ENCODE assay signal across 23 cellular contexts in the genomic region with DNA sequence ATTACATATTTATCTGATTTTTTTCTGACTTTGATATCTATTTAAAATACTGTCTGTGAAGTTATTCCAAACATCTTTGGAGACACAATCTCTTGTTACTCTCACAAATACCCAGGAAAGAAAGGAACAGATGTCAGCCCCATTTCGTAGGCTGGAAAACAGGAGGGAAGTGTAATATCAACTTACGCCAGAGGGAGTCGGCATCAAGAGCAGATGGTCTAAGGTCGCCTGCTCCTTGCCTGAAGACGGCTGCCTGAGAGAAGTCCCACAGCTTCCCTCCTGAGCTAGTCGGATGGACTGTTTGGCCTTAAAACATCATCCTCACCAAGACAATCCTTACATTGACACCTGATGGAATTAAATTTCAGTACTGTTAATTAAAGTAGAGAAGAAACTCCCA. TPM values are rescaled to one million over a fixed set of nuclear protein-coding genes. Genes with fewer than 3 reads are reported as not detected.
DNase-seq lines count a peak whose midpoint lies in the region; ATAC-seq lines count a peak whose summit lies in the region.
"Had no signal": no experiment of that assay in that cellular context is flagged by ENCODE, and none has a peak within 500 bp of the region (broad histone marks: within the 10 kb centered on the region; RNA-seq: fewer than 3 reads in every experiment).

No MANE protein-coding gene starts in this region.

- DNase-seq in activated CD4-positive, alpha-beta T cell treated with anti-CD3 and anti-CD28 coated beads, Interleukin-2, amount 10 ng/mL, durations not matched to agents 24 days and 14 days, result no peak
- DNase-seq in activated CD4-positive, alpha-beta T cell treated with anti-CD3 and anti-CD28 coated beads, Interleukin-2, amount 50 U/mL, for 48 hours, result no peak
- DNase-seq in NCI-H1694 (lab: John Stamatoyannopoulos, UW) (peak; percentile 43), AG08396 (ENCODE audit: low spot score) (no peak)
- no peak for DNase-seq in naive thymus-derived CD8-positive, alpha-beta T cell
- DNase-seq: 8988T; activated CD4-positive, alpha-beta memory T cell treated with anti-CD3 and anti-CD28 coated beads for 36 hours; activated effector memory CD4-positive, alpha-beta T cell treated with Interleukin-2 at 50 U/mL for 16 hours; Caco-2; dermis blood vessel endothelial cell; EL; NCI-H1105; nucleus accumbens; OCI-M1; Right ventricle myocardium superior; substantia nigra; SW 1271 had no signal

- peaks cover 17% of the 10 kb centered on the region for H3K4me1 Mint-ChIP-seq in activated CD4-positive, alpha-beta T cell treated with anti-CD3 and anti-CD28 coated beads, Interleukin-2, amount 10 ng/mL, durations not matched to agents 24 days and 14 days
- H3K4me1 Mint-ChIP-seq in activated T-helper 17 cell treated with anti-CD3 and anti-CD28 coated beads, Interleukin-2, amount 50 U/mL, for 72 hours, result peaks cover 11% of the 10 kb centered on the region
- peaks cover 0 to 54% (median 9%) of the 10 kb centered on the region in 4 donors for H3K4me1 Mint-ChIP-seq in naive thymus-derived CD8-positive, alpha-beta T cell

- POLR2A ChIA-PET in naive thymus-derived CD8-positive, alpha-beta T cell (lab: Charles Lee), result no interaction called here

- H3K36me3 Mint-ChIP-seq in activated CD4-positive, alpha-beta T cell treated with anti-CD3 and anti-CD28 coated beads, Interleukin-2, amount 10 ng/mL, durations not matched to agents 24 days and 14 days (ENCODE audit: low read depth), result peaks cover 74% of the 10 kb centered on the region
- peaks cover 82% of the 10 kb centered on the region for H3K36me3 Mint-ChIP-seq in activated T-helper 17 cell treated with anti-CD3 and anti-CD28 coated beads, Interleukin-2, amount 50 U/mL, for 72 hours (ENCODE audit: low read depth)
- peaks cover 4 to 79% (median 20%) of the 10 kb centered on the region in 3 donors for H3K36me3 Mint-ChIP-seq in naive thymus-derived CD8-positive, alpha-beta T cell

- no peak overlapping the region for H3K4me3 Mint-ChIP-seq in activated CD4-positive, alpha-beta T cell treated with anti-CD3 and anti-CD28 coated beads, Interleukin-2, amount 10 ng/mL, durations not matched to agents 24 days and 14 days
- no peak overlapping the region for H3K4me3 Mint-ChIP-seq in activated T-helper 17 cell treated with anti-CD3 and anti-CD28 coated beads, Interleukin-2, amount 50 U/mL, for 72 hours
- peak overlapping the region in 1 of 10 donors; percentile 12 for H3K4me3 Mint-ChIP-seq in naive thymus-derived CD8-positive, alpha-beta T cell
- H3K4me3 Mint-ChIP-seq: activated CD4-positive, alpha-beta memory T cell treated with anti-CD3 and anti-CD28 coated beads for 36 hours had no signal

- ATAC-seq in activated T-helper 17 cell treated with anti-CD3 and anti-CD28 coated beads, Interleukin-2, amount 50 U/mL, for 72 hours (replicated peaks), result no peak
- no peak for ATAC-seq in naive thymus-derived CD8-positive, alpha-beta T cell
- no peak for ATAC-seq in GM21737 (IDR thresholded peaks at IDR 0.05; ENCODE audit: unreplicated experiment)
- no peak for ATAC-seq in HG03457 (IDR thresholded peaks at IDR 0.05; ENCODE audit: unreplicated experiment)

- H3K27me3 Mint-ChIP-seq in activated CD4-positive, alpha-beta T cell treated with anti-CD3 and anti-CD28 coated beads, Interleukin-2, amount 10 ng/mL, durations not matched to agents 24 days and 14 days, result no peaks in the 10 kb centered on the region
- H3K27me3 Mint-ChIP-seq in activated T-helper 17 cell treated with anti-CD3 and anti-CD28 coated beads, Interleukin-2, amount 50 U/mL, for 72 hours, result no peaks in the 10 kb centered on the region
- H3K27me3 Mint-ChIP-seq in naive thymus-derived CD8-positive, alpha-beta T cell, result no peaks in the 10 kb centered on the region
- H3K27me3 Mint-ChIP-seq: activated CD4-positive, alpha-beta memory T cell treated with anti-CD3 and anti-CD28 coated beads for 36 hours had no signal

- H3K27ac Mint-ChIP-seq in activated CD4-positive, alpha-beta T cell treated with anti-CD3 and anti-CD28 coated beads, Interleukin-2, amount 10 ng/mL, durations not matched to agents 24 days and 14 days, result peak overlapping the region; percentile 45
- H3K27ac Mint-ChIP-seq in activated T-helper 17 cell treated with anti-CD3 and anti-CD28 coated beads, Interleukin-2, amount 50 U/mL, for 72 hours, result peak overlapping the region; percentile 78
- peak overlapping the region in 8 of 10 donors; percentile 36 to 96 (median 69) for H3K27ac Mint-ChIP-seq in naive thymus-derived CD8-positive, alpha-beta T cell

- intact Hi-C loops in activated CD4-positive, alpha-beta T cell treated with anti-CD3 and anti-CD28 coated beads, Interleukin-2, amount 10 ng/mL, durations not matched to agents 24 days and 14 days (cut with micrococcal nuclease), result no loop called here

- no peaks in the 10 kb centered on the region for H3K9me3 Mint-ChIP-seq in activated CD4-positive, alpha-beta T cell treated with anti-CD3 and anti-CD28 coated beads, Interleukin-2, amount 10 ng/mL, durations not matched to agents 24 days and 14 days
- no peaks in the 10 kb centered on the region for H3K9me3 Mint-ChIP-seq in activated T-helper 17 cell treated with anti-CD3 and anti-CD28 coated beads, Interleukin-2, amount 50 U/mL, for 72 hours
- H3K9me3 Mint-ChIP-seq in naive thymus-derived CD8-positive, alpha-beta T cell, result no peaks in the 10 kb centered on the region
- H3K9me3 Mint-ChIP-seq: activated CD4-positive, alpha-beta memory T cell treated with anti-CD3 and anti-CD28 coated beads for 36 hours had no signal

RNA-seq across cellular contexts. Expression of a gene that starts 13.4 kb away (rescaled TPM):
- 115 and 117 TPM in 2 replicates for total RNA-seq in activated CD4-positive, alpha-beta T cell treated with anti-CD3 and anti-CD28 coated beads, Interleukin-2, amount 10 ng/mL, durations not matched to agents 24 days and 14 days
- total RNA-seq in activated T-helper 17 cell treated with anti-CD3 and anti-CD28 coated beads, Interleukin-2, amount 50 U/mL, for 72 hours, result 10 to 100 TPM; 38.2 to 41.7 TPM
- total RNA-seq in naive thymus-derived CD8-positive, alpha-beta T cell, result 1 to 10 TPM; 5.5 to 6.6 TPM
- polyA plus RNA-seq in naive thymus-derived CD8-positive, alpha-beta T cell, result 100 to 1,000 TPM in 1 of 3 donors, 10 to 100 TPM in 2; 13.3 to 581 (median 21.3) TPM
- total RNA-seq: bronchial epithelial cell, Caco-2, dermis blood vessel endothelial cell, fibroblast of villous mesenchyme, hepatocyte had no signal
- polyA plus RNA-seq: hepatocyte had no signal

RNA-seq across cellular contexts. Expression of a gene that starts 30.0 kb away (rescaled TPM):
- 56.4 and 56.8 TPM in 2 replicates for total RNA-seq in activated CD4-positive, alpha-beta T cell treated with anti-CD3 and anti-CD28 coated beads, Interleukin-2, amount 10 ng/mL, durations not matched to agents 24 days and 14 days
- 10 to 100 TPM; 30.7 to 49.4 TPM for total RNA-seq in activated T-helper 17 cell treated with anti-CD3 and anti-CD28 coated beads, Interleukin-2, amount 50 U/mL, for 72 hours
- total RNA-seq in naive thymus-derived CD8-positive, alpha-beta T cell, result 10 to 100 TPM; 46.0 to 46.2 TPM
- polyA plus RNA-seq in naive thymus-derived CD8-positive, alpha-beta T cell, result 100 to 1,000 TPM in 1 of 3 donors, 10 to 100 TPM in 2; 74.5 to 234 (median 81.7) TPM

Comparison
In these comparisons a context has a peak if more than half of its experiments do, and no peak if none do; other contexts are left out.
1. RNA of a gene that starts 13.4 kb away (total RNA-seq): 115 to 117 TPM in activated CD4-positive, alpha-beta T cell treated with anti-CD3 and anti-CD28 coated beads, Interleukin-2, amount 10 ng/mL, durations not matched to agents 24 days and 14 days and 38.2 to 41.7 TPM in activated T-helper 17 cell treated with anti-CD3 and anti-CD28 coated beads, Interleukin-2, amount 50 U/mL, for 72 hours; 5.5 to 6.6 TPM in naive thymus-derived CD8-positive, alpha-beta T cell; every median in the first group is over 4 times any median in the second.
2. Peak in every context shown above with its lines, with median percentiles within 50 percentile points of each other: H3K27ac Mint-ChIP-seq.